ENCODE assay signal across 11 cellular contexts in the genomic region with DNA sequence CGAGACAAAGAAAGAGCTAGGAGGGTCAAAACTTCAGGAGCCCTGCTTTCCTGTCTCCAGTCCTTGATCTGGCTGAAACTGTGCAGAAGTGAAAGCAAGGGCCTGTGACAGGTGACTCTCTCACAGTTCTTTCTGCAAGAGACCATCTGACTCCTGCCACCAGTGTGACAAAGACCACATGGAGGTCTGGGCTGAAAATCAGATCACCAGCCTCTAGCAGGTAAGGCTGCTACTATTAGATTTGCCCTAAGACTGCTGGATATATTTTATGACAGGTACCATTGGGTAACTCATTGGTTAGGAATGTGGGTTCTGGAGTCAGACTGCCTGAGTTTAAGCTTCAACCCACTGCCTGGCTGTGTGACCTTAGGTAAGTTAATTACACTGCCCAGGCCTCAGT.
DNase-seq lines count a peak whose midpoint lies in the region; ATAC-seq and TF ChIP-seq lines count a peak whose summit lies in the region.
"Had no signal": no experiment of that assay in that cellular context is flagged by ENCODE, and none has a peak within 500 bp of the region (broad histone marks: within the 10 kb centered on the region; RNA-seq: fewer than 3 reads in every experiment).

No MANE protein-coding gene starts in this region.

- no peak overlapping the region for H3K27ac Mint-ChIP-seq in HFFc6
- H3K27ac Mint-ChIP-seq: nephron progenitor cell; stimulated activated naive CD8-positive, alpha-beta T cell treated with anti-CD3 and anti-CD28 coated beads, Interleukin-15, Interleukin-2, amounts not matched to agents 100 ng/mL and 50 ng/mL, for 24 hours had no signal

- 100% methylated on average over 1 of the region's 1 CpG for WGBS in mammary epithelial cell (ENCODE audit: low coverage, missing lambda C conversion rate)
- WGBS in spleen, 5 donors = 42 to 77% (median 58%) methylated on average over 1 of the region's 1 CpG
- 72 to 84% (median 76%) methylated on average over 1 of the region's 1 CpG for WGBS in ovary, 3 donors

- peak overlapping the region; percentile 67 for H3K4me2 ChIP-seq in mammary epithelial cell (ENCODE audit: insufficient read depth, low read depth, low read length)

- no peaks in the 10 kb centered on the region for H3K36me3 Mint-ChIP-seq in HFFc6 (ENCODE audit: low read depth)

- no peak for TF ChIP-seq EP300 in ovary (IDR thresholded peaks at IDR 0.05)

- peak; percentile 30 for DNase-seq in GM12864 (ENCODE audit: low read depth)
- peak; percentile 63 for DNase-seq in mammary epithelial cell
- DNase-seq in HFFc6 = no peak
- DNase-seq in spleen = no peak
- no peak for DNase-seq in ovary
- no peak for DNase-seq in activated T-cell treated with anti-CD3 and anti-CD28 coated beads, Interleukin-2, amount 50 U/mL, for 48 hours
- DNase-seq: COR-L47, nephron progenitor cell had no signal

- no peaks in the 10 kb centered on the region for H3K27me3 ChIP-seq in mammary epithelial cell (ENCODE audit: insufficient read depth, low read length)
- no peaks in the 10 kb centered on the region for H3K27me3 ChIP-seq in spleen (replicated peaks in 1 of 7)
- H3K27me3 ChIP-seq in ovary = no peaks in the 10 kb centered on the region

- in situ Hi-C loops in mammary epithelial cell (cut with MboI; ENCODE audit: low sequenced_read_pairs in 2 of 2) = loop anchor here in 1 of 2 donors (25.0 kb wide), 1 partner anchor 168 kb away; a partner anchor contains a TSS

- ATAC-seq in GM21447 (IDR thresholded peaks at IDR 0.05; ENCODE audit: unreplicated experiment) = peak; percentile 78
- ATAC-seq in HG03432 (IDR thresholded peaks at IDR 0.05; ENCODE audit: unreplicated experiment) = peak; percentile 73

- no peaks in the 10 kb centered on the region for H3K79me2 ChIP-seq in mammary epithelial cell (ENCODE audit: insufficient read depth, low read length)

- H3K4me3 Mint-ChIP-seq in HFFc6 = no peak overlapping the region
- H3K4me3 Mint-ChIP-seq: nephron progenitor cell; stimulated activated naive CD8-positive, alpha-beta T cell treated with anti-CD3 and anti-CD28 coated beads, Interleukin-15, Interleukin-2, amounts not matched to agents 100 ng/mL and 50 ng/mL, for 24 hours had no signal

- H4K20me1 ChIP-seq in mammary epithelial cell (ENCODE audit: insufficient read depth, low read length) = no peaks in the 10 kb centered on the region

- TF ChIP-seq CTCF in GM12864 (IDR thresholded peaks at IDR 0.05; ENCODE audit: low read depth, low read length, missing control alignments) = no peak
- no peak for TF ChIP-seq CTCF in mammary epithelial cell (conservative IDR thresholded peaks at IDR 0.05 in 1 of 2, IDR thresholded peaks at IDR 0.05 in 1 of 2; ENCODE audit: extremely low read depth in 1 of 2, insufficient read depth in 1 of 2, low read depth in 1 of 2, low read length in 2 of 2)
- TF ChIP-seq CTCF in HFFc6 (IDR thresholded peaks at IDR 0.05) = no peak
- TF ChIP-seq CTCF in spleen (IDR thresholded peaks at IDR 0.05 in 8 of 11, conservative IDR thresholded peaks at IDR 0.05 in 3 of 11) = no peak
- TF ChIP-seq CTCF in ovary (IDR thresholded peaks at IDR 0.05) = no peak

- BruUV-seq in mammary epithelial cell (replicated peaks; lab: Mats Ljungman, UMichigan) = no TSS peak

- no peak overlapping the region for H3K9ac ChIP-seq in mammary epithelial cell (ENCODE audit: insufficient read depth, low read length)

- intact Hi-C loops in mammary epithelial cell (cut with micrococcal nuclease) = loop anchor here (1.0 kb wide), 1 partner anchor 163 kb away; a partner anchor contains a TSS
- intact Hi-C loops in spleen (cut with DNase I; ENCODE audit: low total_unique reads) = no loop called here
- intact Hi-C loops in ovary (cut with DNase I) = no loop called here

- no peaks in the 10 kb centered on the region for H3K9me3 Mint-ChIP-seq in HFFc6
- H3K9me3 Mint-ChIP-seq: nephron progenitor cell; stimulated activated naive CD8-positive, alpha-beta T cell treated with anti-CD3 and anti-CD28 coated beads, Interleukin-15, Interleukin-2, amounts not matched to agents 100 ng/mL and 50 ng/mL, for 24 hours had no signal

- H2AFZ ChIP-seq in mammary epithelial cell (ENCODE audit: low read depth, low read length) = peak overlapping the region; percentile 64

- H3K36me3 ChIP-seq in mammary epithelial cell (ENCODE audit: insufficient read depth, low read length) (no peaks in the 10 kb centered on the region), spleen (no peaks in the 10 kb centered on the region), ovary (no peaks in the 10 kb centered on the region)

- H3K4me1 Mint-ChIP-seq in HFFc6 (ENCODE audit: low read depth) = peaks cover 30% of the 10 kb centered on the region

- H3K27ac ChIP-seq in mammary epithelial cell (ENCODE audit: insufficient read depth, low read depth, low read length) = peak overlapping the region; percentile 32
- H3K27ac ChIP-seq in spleen = peak overlapping the region in 4 of 8 donors; percentile 38 to 79 (median 59)
- no peak overlapping the region for H3K27ac ChIP-seq in ovary

- H3K9me3 ChIP-seq in mammary epithelial cell (replicated peaks; ENCODE audit: insufficient read depth, low read length) (no peaks in the 10 kb centered on the region), spleen (no peaks in the 10 kb centered on the region), ovary (no peaks in the 10 kb centered on the region)

- CTCF ChIA-PET in mammary epithelial cell (lab: Charles Lee; ENCODE audit: low non-redundant PET) = no interaction called here

- dilution Hi-C loops in mammary epithelial cell (cut with HindIII; ENCODE audit: low sequenced_read_pairs) = no loop called here

- TF ChIP-seq POLR2A in spleen (IDR thresholded peaks at IDR 0.05) (no peak), ovary (IDR thresholded peaks at IDR 0.05) (no peak)

- H3K4me3 ChIP-seq in GM12864 (ENCODE audit: low read depth, low read length) (no peak overlapping the region), mammary epithelial cell (replicated peaks in 1 of 3; ENCODE audit: insufficient read depth in 1 of 3, low read depth in 2 of 3, low read length in 3 of 3) (peak overlapping the region in 1 of 3 experiments; percentile 13), spleen (no peak overlapping the region), ovary (no peak overlapping the region)

- no peaks in the 10 kb centered on the region; the same call in 1 of the 2 replicates for H3K27me3 Mint-ChIP-seq in HFFc6 (ENCODE audit: insufficient read depth)
- H3K27me3 Mint-ChIP-seq: stimulated activated naive CD8-positive, alpha-beta T cell treated with anti-CD3 and anti-CD28 coated beads, Interleukin-15, Interleukin-2, amounts not matched to agents 100 ng/mL and 50 ng/mL, for 24 hours had no signal

- H3K4me1 ChIP-seq in mammary epithelial cell (ENCODE audit: insufficient read depth, low read length) = peaks cover 31% of the 10 kb centered on the region
- H3K4me1 ChIP-seq in spleen = peaks cover 3 to 26% (median 15%) of the 10 kb centered on the region in 6 donors
- H3K4me1 ChIP-seq in ovary (ENCODE audit: insufficient read depth) = no peaks in the 10 kb centered on the region

Comparison
In these comparisons a context has a peak if more than half of its experiments do, and no peak if none do; other contexts are left out.
1. DNase-seq: peak in GM12864 (single experiment) and mammary epithelial cell (single experiment); none in HFFc6 (single experiment), spleen (single experiment), ovary (0 of 5) and activated T-cell treated with anti-CD3 and anti-CD28 coated beads, Interleukin-2, amount 50 U/mL, for 48 hours (0 of 2).